Comparison of ENCODE assay signal across 8 cellular contexts in the genomic region with DNA sequence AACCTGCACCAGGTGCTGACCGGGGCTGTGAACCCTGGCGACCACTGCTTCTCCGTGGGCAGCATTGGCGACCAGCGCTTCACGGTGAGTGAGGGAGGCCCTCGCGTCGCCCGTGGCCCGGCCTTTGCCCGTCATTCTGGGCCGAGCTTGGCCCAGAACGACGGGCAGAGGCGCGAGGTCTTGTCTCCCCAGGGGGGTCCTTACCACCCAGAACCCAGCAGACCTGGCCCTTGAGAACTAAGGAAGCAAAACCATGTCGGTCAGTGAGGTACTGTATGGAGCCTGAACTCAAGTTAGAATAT. TPM values are rescaled to one million over a fixed set of nuclear protein-coding genes. Genes with fewer than 3 reads are reported as not detected.
DNase-seq lines count a peak whose midpoint lies in the region; ATAC-seq and TF ChIP-seq lines count a peak whose summit lies in the region.

No MANE protein-coding gene starts in this region.

- H2AFZ ChIP-seq in neuron (ENCODE audit: low read depth, low read length) = peak overlapping the region; percentile 92

- no peak for TF ChIP-seq CTCF in CD8-positive, alpha-beta T cell (IDR thresholded peaks at IDR 0.05)

- no peaks in the 10 kb centered on the region for H3K27me3 Mint-ChIP-seq in CD8-positive, alpha-beta T cell (ENCODE audit: low read depth)

- H3K27ac ChIP-seq in CD8-positive, alpha-beta T cell (ENCODE audit: low read depth, low read length) = peak overlapping the region; percentile 92
- peak overlapping the region; percentile 84 for H3K27ac ChIP-seq in epithelial cell of prostate

- no peak for DNase-seq in CD8-positive, alpha-beta T cell
- DNase-seq in NT2/D1 (ENCODE audit: low read depth, low spot score) (no peak), epithelial cell of prostate (ENCODE audit: low read depth, low spot score) (no peak), EL (no peak), GOT3 (lab: John Stamatoyannopoulos, UW) (no peak)

- peaks cover 28% of the 10 kb centered on the region for H3K4me1 ChIP-seq in CD8-positive, alpha-beta T cell (ENCODE audit: insufficient read depth, low read length)
- H3K4me1 ChIP-seq in NT2/D1 (ENCODE audit: insufficient read depth, insufficient read length) (no peaks in the 10 kb centered on the region), neuron (ENCODE audit: insufficient read depth, low read length) (peaks cover 10% of the 10 kb centered on the region)

- H3K4me3 Mint-ChIP-seq in CD8-positive, alpha-beta T cell = peak overlapping the region; percentile 100

- peak overlapping the region; percentile 91 for H3K9ac ChIP-seq in NT2/D1 (ENCODE audit: insufficient read length, low read depth)

- peak overlapping the region; percentile 69 for H3K4me3 ChIP-seq in CD8-positive, alpha-beta T cell (ENCODE audit: low read depth, low read length)
- H3K4me3 ChIP-seq in NT2/D1 (ENCODE audit: insufficient read length, low read depth) (peak overlapping the region; percentile 88), neuron (ENCODE audit: low read length) (peak overlapping the region; percentile 88)

- intact Hi-C loops in CD8-positive, alpha-beta T cell (cut with DNase I, micrococcal nuclease) = loop anchor here (1.0 to 5.0 kb wide), 8 partner anchors 83 to 381 kb away; a partner anchor contains a TSS

- H3K27me3 ChIP-seq in CD8-positive, alpha-beta T cell (ENCODE audit: insufficient read depth, low read length) = no peaks in the 10 kb centered on the region
- no peaks in the 10 kb centered on the region for H3K27me3 ChIP-seq in NT2/D1 (ENCODE audit: insufficient read depth, insufficient read length)
- H3K27me3 ChIP-seq in neuron (ENCODE audit: insufficient read depth, low read length) = no peaks in the 10 kb centered on the region

- peak overlapping the region; percentile 100 for H3K27ac Mint-ChIP-seq in CD8-positive, alpha-beta T cell

- no peak for ATAC-seq in CD8-positive, alpha-beta T cell
- ATAC-seq in GM21717 (IDR thresholded peaks at IDR 0.05; ENCODE audit: unreplicated experiment) = peak; percentile 5
- ATAC-seq in activated CD4-positive, CD25-positive, alpha-beta regulatory T cell treated with anti-CD3 and anti-CD28 coated beads, Interleukin-2, amount 50 U/mL, for 24 hours = no peak

- no peaks in the 10 kb centered on the region for H3K9me3 Mint-ChIP-seq in CD8-positive, alpha-beta T cell

- CTCF ChIA-PET in CD8-positive, alpha-beta T cell (lab: Charles Lee) = interaction anchor here (1.1 to 2.2 kb wide), 4 partner anchors 83 to 340 kb away, joined by 3 to 14 read pairs (median 6); a partner anchor contains a TSS

- POLR2A ChIA-PET in CD8-positive, alpha-beta T cell (lab: Charles Lee) = interaction anchor here (0.6 to 2.7 kb wide), 19 partner anchors 8 to 455 kb away, joined by 3 to 17 read pairs (median 4); a partner anchor contains a TSS

- peaks cover 9% of the 10 kb centered on the region for H3K36me3 Mint-ChIP-seq in CD8-positive, alpha-beta T cell

- peaks cover 45% of the 10 kb centered on the region for H3K4me1 Mint-ChIP-seq in CD8-positive, alpha-beta T cell (ENCODE audit: low read depth)

- no peaks in the 10 kb centered on the region for H3K36me3 ChIP-seq in CD8-positive, alpha-beta T cell (ENCODE audit: insufficient read depth, low read length)
- H3K36me3 ChIP-seq in NT2/D1 (ENCODE audit: insufficient read depth, insufficient read length, low read length) (no peaks in the 10 kb centered on the region), neuron (ENCODE audit: insufficient read depth, low read length) (no peaks in the 10 kb centered on the region)

- H3K9me3 ChIP-seq in CD8-positive, alpha-beta T cell (ENCODE audit: low read length) = no peaks in the 10 kb centered on the region
- H3K9me3 ChIP-seq in NT2/D1 (ENCODE audit: insufficient read depth, low read length) (no peaks in the 10 kb centered on the region), neuron (ENCODE audit: low read length) (no peaks in the 10 kb centered on the region)

RNA-seq across cellular contexts. Expression of a gene that starts 0.6 kb away (rescaled TPM):
- 10 to 100 TPM; 28.7 to 32.4 TPM for total RNA-seq in CD8-positive, alpha-beta T cell
